ENCODE assay signal across 9 cellular contexts in genomic region chr9:130446111-130446861, GRCh38. TPM values are rescaled to one million over a fixed set of nuclear protein-coding genes. Genes with fewer than 3 reads are reported as not detected.
A peak's percentile ranks its signal among the peaks of the same experiment; 100 is the strongest.
DNase-seq lines count a peak whose midpoint lies in the region; TF ChIP-seq lines count a peak whose summit lies in the region.
"Had no signal": no experiment of that assay in that cellular context is flagged by ENCODE, and none has a peak within 500 bp of the region (broad histone marks: within the 10 kb centered on the region; RNA-seq: fewer than 3 reads in every experiment).

No MANE protein-coding gene starts in this region.

- peak overlapping the region; percentile 88 for H3K9ac ChIP-seq in mesenchymal stem cell (ENCODE audit: low read length)

- no peaks in the 10 kb centered on the region for H3K27me3 Mint-ChIP-seq in Caco-2 (ENCODE audit: insufficient read depth, unreplicated experiment)

- peak overlapping the region; percentile 55 for H3K27ac Mint-ChIP-seq in Caco-2 (ENCODE audit: unreplicated experiment)

- no peaks in the 10 kb centered on the region; the same call in 1 of the 2 replicates for H3K9me3 ChIP-seq in Caco-2
- H3K9me3 ChIP-seq in ectodermal cell (ENCODE audit: control insufficient read depth, low read length) = no peaks in the 10 kb centered on the region
- peaks cover 3% of the 10 kb centered on the region for H3K9me3 ChIP-seq in mesenchymal stem cell (ENCODE audit: control insufficient read depth, low read length)

- H3K27ac ChIP-seq in ectodermal cell (ENCODE audit: insufficient read depth, low read depth, low read length, poor library complexity, severe bottlenecking) (no peak overlapping the region), mesenchymal stem cell (ENCODE audit: low read length, poor library complexity, severe bottlenecking) (peak overlapping the region; percentile 81), urinary bladder (ENCODE audit: low read depth) (peak overlapping the region; percentile 53)
- H3K27ac ChIP-seq: HL-60 had no signal

- H2BK12ac ChIP-seq in mesenchymal stem cell (ENCODE audit: low read length in 2 of 2) = peak overlapping the region in 1 of 2 experiments; percentile 70

- H3K4me1 Mint-ChIP-seq in Caco-2 (ENCODE audit: low read depth, unreplicated experiment) = peaks cover 27% of the 10 kb centered on the region

- TF ChIP-seq CTCF in Caco-2 (IDR thresholded peaks at IDR 0.05; ENCODE audit: insufficient read depth in 1 of 2, low read depth in 1 of 2, low read length in 1 of 2, severe bottlenecking in 1 of 2, unreplicated experiment in 1 of 2) = no peak

- peak overlapping the region; percentile 76 for H3K4me3 Mint-ChIP-seq in Caco-2 (ENCODE audit: unreplicated experiment)

- peak overlapping the region in 1 of 2 experiments; percentile 71 for H3K4ac ChIP-seq in mesenchymal stem cell (ENCODE audit: low read depth in 1 of 2, low read length in 2 of 2)

- H3K36me3 ChIP-seq in Caco-2 (ENCODE audit: control insufficient read depth, insufficient read depth, low read length) (no peaks in the 10 kb centered on the region), ectodermal cell (ENCODE audit: control insufficient read depth, insufficient read depth, low read length) (no peaks in the 10 kb centered on the region), mesenchymal stem cell (ENCODE audit: control insufficient read depth in 1 of 2, insufficient read depth in 2 of 2, low read depth in 1 of 2, low read length in 2 of 2) (peaks cover 0 to 24% of the 10 kb centered on the region in 2 experiments), urinary bladder (ENCODE audit: insufficient read depth) (no peaks in the 10 kb centered on the region)

- H3K23ac ChIP-seq in mesenchymal stem cell (ENCODE audit: low read length in 2 of 2) = no peak overlapping the region

- H3K4me1 ChIP-seq in Caco-2 (peaks cover 46% of the 10 kb centered on the region), ectodermal cell (ENCODE audit: control insufficient read depth, insufficient read depth, low read length) (peaks cover 38% of the 10 kb centered on the region), mesenchymal stem cell (ENCODE audit: control insufficient read depth, insufficient read depth, low read depth, low read length) (peaks cover 50% of the 10 kb centered on the region), urinary bladder (ENCODE audit: insufficient read depth) (no peaks in the 10 kb centered on the region)

- H3K9me3 Mint-ChIP-seq in Caco-2 (ENCODE audit: unreplicated experiment) = peaks cover 12% of the 10 kb centered on the region

- H2AFZ ChIP-seq in mesenchymal stem cell (ENCODE audit: low read depth, low read length) = no peak overlapping the region

- peaks cover 21% of the 10 kb centered on the region for H3K79me1 ChIP-seq in mesenchymal stem cell (replicated peaks; ENCODE audit: low read length, poor library complexity, severe bottlenecking)

- CTCF ChIA-PET in Caco-2 (lab: Charles Lee) = interaction anchor here (0.6 to 1.4 kb wide), 2 partner anchors 14 to 70 kb away, joined by 3 to 7 read pairs; no protein-coding TSS in a partner anchor

- 5 to 7% methylated on average over 14 to 15 of the region's 15 CpGs for WGBS in ectodermal cell, 2 experiments
- WGBS in mesenchymal stem cell = 49% methylated on average over 12 of the region's 15 CpGs
- whole genome bisulfite sequencing in urinary bladder = 24% methylated on average over 15 of the region's 15 CpGs

- H4K91ac ChIP-seq in mesenchymal stem cell (ENCODE audit: low read length) = peak overlapping the region; percentile 31

- H2BK5ac ChIP-seq in mesenchymal stem cell (ENCODE audit: low read depth, low read length, poor library complexity, severe bottlenecking) = no peak overlapping the region

- H2BK15ac ChIP-seq in mesenchymal stem cell (ENCODE audit: low read depth, poor library complexity, severe bottlenecking) = peak overlapping the region; percentile 73

- H3K18ac ChIP-seq in mesenchymal stem cell (ENCODE audit: low read depth in 1 of 2, low read length in 2 of 2) = peak overlapping the region; percentile 16 to 56

- H2AK5ac ChIP-seq in mesenchymal stem cell (ENCODE audit: low read length, severe bottlenecking) = peak overlapping the region; percentile 70

- no TSS peak for BruUV-seq in Caco-2 (replicated peaks; lab: Mats Ljungman, UMichigan)

- H4K8ac ChIP-seq in mesenchymal stem cell (ENCODE audit: low read length) = peak overlapping the region; percentile 71

- H3K27me3 ChIP-seq in Caco-2 (replicated peaks; ENCODE audit: control insufficient read depth, insufficient read depth, low read length) (no peaks in the 10 kb centered on the region), ectodermal cell (ENCODE audit: control insufficient read depth, insufficient read depth, low read length, poor library complexity, severe bottlenecking) (peaks cover 31% of the 10 kb centered on the region), mesenchymal stem cell (ENCODE audit: control insufficient read depth in 1 of 2, insufficient read depth in 1 of 2, low read length in 2 of 2) (no peaks in the 10 kb centered on the region)

- DNase-seq in Caco-2 = peak; percentile 26 to 66
- peak; percentile 33 to 66 for DNase-seq in NCI-H446 (lab: John Stamatoyannopoulos, UW)
- DNase-seq in mesenchymal stem cell = peak; percentile 49
- DNase-seq in NCI-H1048 (lab: John Stamatoyannopoulos, UW) = no peak
- no peak for DNase-seq in NCI-H1694 (lab: John Stamatoyannopoulos, UW)
- DNase-seq in T-helper 9 cell = no peak

- H3K4me3 ChIP-seq in Caco-2 (ENCODE audit: low read depth, low read length) (no peak overlapping the region; the same call in 1 of the 2 replicates), ectodermal cell (ENCODE audit: insufficient read depth, low read depth, low read length) (peak overlapping the region; percentile 50), mesenchymal stem cell (ENCODE audit: insufficient read depth in 1 of 2, low read depth in 1 of 2, low read length in 2 of 2) (peak overlapping the region; percentile 31 to 87), urinary bladder (ENCODE audit: low read depth, low read length) (peak overlapping the region; percentile 49)

- peaks cover 5% of the 10 kb centered on the region for H3K36me3 Mint-ChIP-seq in Caco-2 (ENCODE audit: insufficient read depth, unreplicated experiment)

- peak overlapping the region in 1 of 2 experiments; percentile 39 for H3K14ac ChIP-seq in mesenchymal stem cell (ENCODE audit: low read length in 2 of 2)

- H2BK120ac ChIP-seq in mesenchymal stem cell (ENCODE audit: low read depth, low read length) = peak overlapping the region; percentile 24

- peak overlapping the region; percentile 97 for H3K4me2 ChIP-seq in mesenchymal stem cell (ENCODE audit: low read length, poor library complexity, severe bottlenecking)

- intact Hi-C loops in Caco-2 (cut with micrococcal nuclease; ENCODE audit: unreplicated experiment) = no loop called here

- POLR2A ChIA-PET in Caco-2 (lab: Charles Lee) = interaction anchor here (0.6 to 0.8 kb wide), 2 partner anchors 10 to 75 kb away, joined by 4 read pairs; no protein-coding TSS in a partner anchor

RNA-seq across cellular contexts. Expression of gene ASS1, which starts 1.5 kb away (rescaled TPM):
- total RNA-seq in Caco-2 (2022) (76.9 and 118 TPM in 2 replicates), urinary bladder (59.5 TPM)
- polyA plus RNA-seq in ectodermal cell (2013, experiment 1 of 4) = 52.4 TPM
- 41.4 TPM for polyA plus RNA-seq in ectodermal cell (2013, experiment 2 of 4)
- 31.3 TPM for polyA plus RNA-seq in ectodermal cell (2013, experiment 3 of 4)
- polyA plus RNA-seq in ectodermal cell (2013, experiment 4 of 4) = 32.5 TPM
- polyA plus RNA-seq in mesenchymal stem cell (2013, experiment 1 of 2) = 27.8 TPM
- polyA plus RNA-seq in mesenchymal stem cell (2013, experiment 2 of 2) = 28.1 TPM
- 115 TPM for polyA plus RNA-seq in urinary bladder

Comparison
In these comparisons a context has a peak if more than half of its experiments do, and no peak if none do; other contexts are left out.
1. DNase-seq: peak in Caco-2 (2 of 2), NCI-H446 (2 of 2) and mesenchymal stem cell (single experiment); none in NCI-H1048 (single experiment), NCI-H1694 (single experiment) and T-helper 9 cell (single experiment).